4 cellular contexts compared by ENCODE assay signal in the genomic region with DNA sequence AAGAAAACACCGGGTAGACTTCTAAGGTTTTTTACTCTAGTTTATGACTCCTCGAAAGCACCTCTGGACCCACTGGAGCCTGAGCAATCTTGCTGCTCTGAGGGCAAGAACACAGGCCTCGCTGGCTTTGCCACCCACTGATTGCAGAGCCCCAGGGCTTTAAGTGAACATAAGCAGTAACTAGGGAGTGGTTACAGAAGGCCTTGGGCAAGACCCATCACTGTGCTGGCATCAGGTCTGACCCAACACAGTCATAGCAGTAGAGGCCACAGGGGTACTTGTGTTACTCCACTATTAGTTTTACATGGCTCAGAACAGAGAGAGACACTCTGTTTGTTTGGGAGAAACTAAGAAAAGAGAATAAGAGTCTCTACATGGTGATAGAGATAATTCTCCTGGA.
"Had no signal": no experiment of that assay in that cellular context is flagged by ENCODE, and none has a peak within 500 bp of the region (broad histone marks: within the 10 kb centered on the region; RNA-seq: fewer than 3 reads in every experiment).

No MANE protein-coding gene starts in this region.

- H2AFZ ChIP-seq: GM23338 had no signal

- DNase-seq: H9, HCEC 1CT, IMR-90 had no signal

- H3K4me3 ChIP-seq: GM23338 had no signal

- H3K4me2 ChIP-seq: GM23338 had no signal

- ATAC-seq: GM23338 had no signal
